ENCODE assay signal across 3 cellular contexts in the genomic region with DNA sequence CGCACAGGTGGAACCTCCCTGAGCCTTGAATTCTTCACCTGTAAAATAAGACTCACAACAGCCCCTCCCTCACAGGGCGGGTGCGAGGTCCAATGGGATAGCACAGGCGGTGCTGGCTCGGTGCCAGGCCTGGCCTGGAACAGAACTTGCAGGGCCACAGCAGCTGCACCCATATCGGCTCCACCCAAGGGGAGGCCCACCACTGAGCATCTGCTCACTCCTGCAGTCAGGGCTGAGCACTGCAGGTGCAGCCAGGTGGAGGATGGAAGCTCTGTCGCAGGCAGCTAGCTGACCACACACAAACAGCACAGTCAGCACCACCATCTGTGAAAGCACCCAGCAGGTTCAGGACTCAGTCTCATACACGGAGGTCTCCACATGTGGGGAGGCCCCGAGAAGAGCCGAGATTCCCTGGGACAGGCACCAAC.
TF ChIP-seq lines count a peak whose summit lies in the region.

No MANE protein-coding gene starts in this region.

TF ChIP-seq in SK-N-SH, 30 proteins besides CTCF, POLR2A, EP300 and RAD21:
- TF ChIP-seq CHD2 (IDR thresholded peaks at IDR 0.05; ENCODE audit: low read length, partially characterized antibody) (no peak), NFIC (IDR thresholded peaks at IDR 0.05; ENCODE audit: borderline replicate concordance) (0 out of 2 replicates have a peak, but pooled peaks have one; percentile 19), MEF2A (IDR thresholded peaks at IDR 0.05; ENCODE audit: borderline replicate concordance, low read depth) (no peak), ELF1 (IDR thresholded peaks at IDR 0.05) (no peak)
- TF ChIP-seq, protein P1, sequence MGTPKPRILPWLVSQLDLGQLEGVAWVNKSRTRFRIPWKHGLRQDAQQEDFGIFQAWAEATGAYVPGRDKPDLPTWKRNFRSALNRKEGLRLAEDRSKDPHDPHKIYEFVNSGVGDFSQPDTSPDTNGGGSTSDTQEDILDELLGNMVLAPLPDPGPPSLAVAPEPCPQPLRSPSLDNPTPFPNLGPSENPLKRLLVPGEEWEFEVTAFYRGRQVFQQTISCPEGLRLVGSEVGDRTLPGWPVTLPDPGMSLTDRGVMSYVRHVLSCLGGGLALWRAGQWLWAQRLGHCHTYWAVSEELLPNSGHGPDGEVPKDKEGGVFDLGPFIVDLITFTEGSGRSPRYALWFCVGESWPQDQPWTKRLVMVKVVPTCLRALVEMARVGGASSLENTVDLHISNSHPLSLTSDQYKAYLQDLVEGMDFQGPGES (IDR thresholded peaks at IDR 0.05; ENCODE audit: low read depth, low read length) = no peak

TF ChIP-seq in SK-N-SH treated with all-trans-retinoic acid at 6 μM for 48 hours, 23 proteins besides CTCF, POLR2A, EP300 and RAD21:
- TF ChIP-seq SNAI2 (CRISPR knock-in tag; IDR thresholded peaks at IDR 0.05) (no peak), ZNF8 (CRISPR knock-in tag; IDR thresholded peaks at IDR 0.05) (no peak), CSDC2 (CRISPR knock-in tag; IDR thresholded peaks at IDR 0.05) (no peak), PPARA (CRISPR knock-in tag; IDR thresholded peaks at IDR 0.05; ENCODE audit: borderline replicate concordance) (no peak), OSR1 (CRISPR knock-in tag; IDR thresholded peaks at IDR 0.05) (no peak), ZFP30 (CRISPR knock-in tag; IDR thresholded peaks at IDR 0.05) (no peak), CSRNP3 (CRISPR knock-in tag; IDR thresholded peaks at IDR 0.05) (no peak), ESRRG (CRISPR knock-in tag; IDR thresholded peaks at IDR 0.05) (no peak), CREB5 (CRISPR knock-in tag; IDR thresholded peaks at IDR 0.05; ENCODE audit: low read depth) (no peak), ZC3H10 (CRISPR knock-in tag; IDR thresholded peaks at IDR 0.05) (no peak)
TF ChIP-seq in SK-N-SH treated with all-trans-retinoic acid at 6 μM for 48 hours: peak in this region for 0.

TF ChIP-seq in K562, 482 proteins besides CTCF, POLR2A, EP300 and RAD21:
- TF ChIP-seq CBX1 (IDR thresholded peaks at IDR 0.05; ENCODE audit: low read depth) = no peak
- TF ChIP-seq ELF1 (tag; IDR thresholded peaks at IDR 0.05) = no peak
- no peak for TF ChIP-seq RBM15 (IDR thresholded peaks at IDR 0.05; ENCODE audit: insufficient read depth, low read length)
- peak; percentile 68 for TF ChIP-seq ZNF316 (IDR thresholded peaks at IDR 0.05)
- TF ChIP-seq, protein P2, sequence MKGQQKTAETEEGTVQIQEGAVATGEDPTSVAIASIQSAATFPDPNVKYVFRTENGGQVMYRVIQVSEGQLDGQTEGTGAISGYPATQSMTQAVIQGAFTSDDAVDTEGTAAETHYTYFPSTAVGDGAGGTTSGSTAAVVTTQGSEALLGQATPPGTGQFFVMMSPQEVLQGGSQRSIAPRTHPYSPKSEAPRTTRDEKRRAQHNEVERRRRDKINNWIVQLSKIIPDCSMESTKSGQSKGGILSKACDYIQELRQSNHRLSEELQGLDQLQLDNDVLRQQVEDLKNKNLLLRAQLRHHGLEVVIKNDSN (CRISPR knock-in tag; IDR thresholded peaks at IDR 0.05) = no peak
- no peak for TF ChIP-seq ZNF584 (CRISPR knock-in tag; IDR thresholded peaks at IDR 0.05; ENCODE audit: low read depth)
- TF ChIP-seq BRCA1 (IDR thresholded peaks at IDR 0.05) = no peak
- no peak for TF ChIP-seq BRCA1 (CRISPR knock-in tag; IDR thresholded peaks at IDR 0.05)
- TF ChIP-seq NFIX (CRISPR knock-in tag; IDR thresholded peaks at IDR 0.05; ENCODE audit: low read depth) = peak; percentile 72
- TF ChIP-seq ZZZ3 (IDR thresholded peaks at IDR 0.05) = no peak
- no peak for TF ChIP-seq RBM17 (IDR thresholded peaks at IDR 0.05; ENCODE audit: borderline replicate concordance, low read depth, low read length)
- no peak for TF ChIP-seq MCM2 (IDR thresholded peaks at IDR 0.05; ENCODE audit: low read depth)
- TF ChIP-seq NFIC (IDR thresholded peaks at IDR 0.05) = peak; percentile 98
- TF ChIP-seq RFX1 (IDR thresholded peaks at IDR 0.05) = no peak
- no peak for TF ChIP-seq ZNF766 (CRISPR knock-in tag; conservative IDR thresholded peaks at IDR 0.05)
- TF ChIP-seq MED1 (CRISPR knock-in tag; IDR thresholded peaks at IDR 0.05; ENCODE audit: borderline replicate concordance) = no peak
- TF ChIP-seq KAT7 (CRISPR knock-in tag; IDR thresholded peaks at IDR 0.05; ENCODE audit: borderline replicate concordance) = no peak
- no peak for TF ChIP-seq PBX2 (CRISPR knock-in tag; IDR thresholded peaks at IDR 0.05; ENCODE audit: low read depth)
- TF ChIP-seq PBX2 (tag; conservative IDR thresholded peaks at IDR 0.05; ENCODE audit: low read depth) = no peak
- no peak for TF ChIP-seq SNAPC5 (CRISPR knock-in tag; IDR thresholded peaks at IDR 0.05)
- TF ChIP-seq HDGF (IDR thresholded peaks at IDR 0.05) = no peak
- no peak for TF ChIP-seq NR3C1 (CRISPR knock-in tag; IDR thresholded peaks at IDR 0.05)
- no peak for TF ChIP-seq TAF9B (IDR thresholded peaks at IDR 0.05; ENCODE audit: partially characterized antibody)
- TF ChIP-seq C11orf30 (IDR thresholded peaks at IDR 0.05; ENCODE audit: low read depth) = peak; percentile 28; the same call in 1 of the 2 replicates
- TF ChIP-seq ZNF239 (CRISPR knock-in tag; IDR thresholded peaks at IDR 0.05) = no peak
- TF ChIP-seq, protein P3, sequence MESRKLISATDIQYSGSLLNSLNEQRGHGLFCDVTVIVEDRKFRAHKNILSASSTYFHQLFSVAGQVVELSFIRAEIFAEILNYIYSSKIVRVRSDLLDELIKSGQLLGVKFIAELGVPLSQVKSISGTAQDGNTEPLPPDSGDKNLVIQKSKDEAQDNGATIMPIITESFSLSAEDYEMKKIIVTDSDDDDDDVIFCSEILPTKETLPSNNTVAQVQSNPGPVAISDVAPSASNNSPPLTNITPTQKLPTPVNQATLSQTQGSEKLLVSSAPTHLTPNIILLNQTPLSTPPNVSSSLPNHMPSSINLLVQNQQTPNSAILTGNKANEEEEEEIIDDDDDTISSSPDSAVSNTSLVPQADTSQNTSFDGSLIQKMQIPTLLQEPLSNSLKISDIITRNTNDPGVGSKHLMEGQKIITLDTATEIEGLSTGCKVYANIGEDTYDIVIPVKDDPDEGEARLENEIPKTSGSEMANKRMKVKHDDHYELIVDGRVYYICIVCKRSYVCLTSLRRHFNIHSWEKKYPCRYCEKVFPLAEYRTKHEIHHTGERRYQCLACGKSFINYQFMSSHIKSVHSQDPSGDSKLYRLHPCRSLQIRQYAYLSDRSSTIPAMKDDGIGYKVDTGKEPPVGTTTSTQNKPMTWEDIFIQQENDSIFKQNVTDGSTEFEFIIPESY (CRISPR knock-in tag; IDR thresholded peaks at IDR 0.05) = no peak
- no peak for TF ChIP-seq PHF8 (IDR thresholded peaks at IDR 0.05; ENCODE audit: borderline replicate concordance, low read length)
- TF ChIP-seq, protein P4, sequence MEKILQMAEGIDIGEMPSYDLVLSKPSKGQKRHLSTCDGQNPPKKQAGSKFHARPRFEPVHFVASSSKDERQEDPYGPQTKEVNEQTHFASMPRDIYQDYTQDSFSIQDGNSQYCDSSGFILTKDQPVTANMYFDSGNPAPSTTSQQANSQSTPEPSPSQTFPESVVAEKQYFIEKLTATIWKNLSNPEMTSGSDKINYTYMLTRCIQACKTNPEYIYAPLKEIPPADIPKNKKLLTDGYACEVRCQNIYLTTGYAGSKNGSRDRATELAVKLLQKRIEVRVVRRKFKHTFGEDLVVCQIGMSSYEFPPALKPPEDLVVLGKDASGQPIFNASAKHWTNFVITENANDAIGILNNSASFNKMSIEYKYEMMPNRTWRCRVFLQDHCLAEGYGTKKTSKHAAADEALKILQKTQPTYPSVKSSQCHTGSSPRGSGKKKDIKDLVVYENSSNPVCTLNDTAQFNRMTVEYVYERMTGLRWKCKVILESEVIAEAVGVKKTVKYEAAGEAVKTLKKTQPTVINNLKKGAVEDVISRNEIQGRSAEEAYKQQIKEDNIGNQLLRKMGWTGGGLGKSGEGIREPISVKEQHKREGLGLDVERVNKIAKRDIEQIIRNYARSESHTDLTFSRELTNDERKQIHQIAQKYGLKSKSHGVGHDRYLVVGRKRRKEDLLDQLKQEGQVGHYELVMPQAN (IDR thresholded peaks at IDR 0.05; ENCODE audit: borderline replicate concordance) = no peak
- no peak for TF ChIP-seq KDM5B (IDR thresholded peaks at IDR 0.05; ENCODE audit: insufficient replicate concordance, low read depth, low read length)
- TF ChIP-seq NRF1 (conservative IDR thresholded peaks at IDR 0.05 in 1 of 2, IDR thresholded peaks at IDR 0.05 in 1 of 2) = no peak
- TF ChIP-seq OTX1 (CRISPR knock-in tag; IDR thresholded peaks at IDR 0.05) = no peak
- no peak for TF ChIP-seq TARDBP (IDR thresholded peaks at IDR 0.05)
- peak; percentile 9 for TF ChIP-seq NFYB (IDR thresholded peaks at IDR 0.05; ENCODE audit: extremely low read depth, insufficient read length)
- TF ChIP-seq KLF13 (tag; IDR thresholded peaks at IDR 0.05; ENCODE audit: borderline replicate concordance, low read depth) = no peak
